In genomic region chr3:105938101-105938500, GRCh38 we compare ENCODE assay signal across 9 cellular contexts.
DNase-seq lines count a peak whose midpoint lies in the region; ATAC-seq and TF ChIP-seq lines count a peak whose summit lies in the region.
"Had no signal": no experiment of that assay in that cellular context is flagged by ENCODE, and none has a peak within 500 bp of the region (broad histone marks: within the 10 kb centered on the region; RNA-seq: fewer than 3 reads in every experiment).

No MANE protein-coding gene starts in this region.

- H3K4me1 Mint-ChIP-seq in brain (peaks cover 35% of the 10 kb centered on the region), T-helper 17 cell (no peaks in the 10 kb centered on the region)

- H3K36me3 Mint-ChIP-seq in brain: no peaks in the 10 kb centered on the region
- no peaks in the 10 kb centered on the region for H3K36me3 Mint-ChIP-seq in T-helper 17 cell (ENCODE audit: low read depth)

- H3K36me3 ChIP-seq in MG63 (no peaks in the 10 kb centered on the region), thyroid gland (no peaks in the 10 kb centered on the region)

- H3K4me3 Mint-ChIP-seq in brain (peak overlapping the region; percentile 0 to 72 (median 28)), T-helper 17 cell (no peak overlapping the region)
- H3K4me3 Mint-ChIP-seq: stimulated activated naive CD8-positive, alpha-beta T cell treated with anti-CD3 and anti-CD28 coated beads, Interleukin-15, Interleukin-2, amounts not matched to agents 100 ng/mL and 50 ng/mL, for 24 hours had no signal

- peak overlapping the region in 1 of 3 donors; percentile 5 for H3K27ac ChIP-seq in thyroid gland

- WGBS in thyroid gland, 2 donors: 9 to 13% methylated on average over 3 of the region's 3 CpGs

- H3K27me3 ChIP-seq in MG63: no peaks in the 10 kb centered on the region
- H3K27me3 ChIP-seq in thyroid gland: no peaks in the 10 kb centered on the region

- H3K27me3 Mint-ChIP-seq in brain (no peaks in the 10 kb centered on the region), T-helper 17 cell (no peaks in the 10 kb centered on the region)
- H3K27me3 Mint-ChIP-seq: stimulated activated naive CD8-positive, alpha-beta T cell treated with anti-CD3 and anti-CD28 coated beads, Interleukin-15, Interleukin-2, amounts not matched to agents 100 ng/mL and 50 ng/mL, for 24 hours had no signal

- TF ChIP-seq POLR2A in thyroid gland (IDR thresholded peaks at IDR 0.05): no peak

- TF ChIP-seq CTCF in brain (conservative IDR thresholded peaks at IDR 0.05) (no peak), thyroid gland (IDR thresholded peaks at IDR 0.05) (no peak)

- DNase-seq in MG63 (peak; percentile 26), kidney tubule cell (ENCODE audit: low spot score) (peak; percentile 14), thyroid gland (peak; percentile 19 to 20), T-helper 17 cell (no peak), NK-92 (lab: John Stamatoyannopoulos, UW; ENCODE audit: unreplicated experiment) (no peak)
- no peak for DNase-seq in stimulated activated CD4-positive, alpha-beta T cell treated with anti-CD3 and anti-CD28 coated beads, Interleukin-15, amount 100 ng/mL, for 24 hours
- DNase-seq: GOT3 had no signal

- ATAC-seq in T-helper 17 cell: no peak

- H3K4me3 ChIP-seq in MG63 (no peak overlapping the region), thyroid gland (replicated peaks in 1 of 3) (no peak overlapping the region)

- no peaks in the 10 kb centered on the region for H3K9me3 ChIP-seq in MG63
- H3K9me3 ChIP-seq in thyroid gland: no peaks in the 10 kb centered on the region
- no peaks in the 10 kb centered on the region for H3K9me3 ChIP-seq in T-helper 17 cell (ENCODE audit: control insufficient read depth, low read length, poor library complexity, severe bottlenecking)

- H3K27ac Mint-ChIP-seq in brain (peak overlapping the region; percentile 4 to 78 (median 51)), T-helper 17 cell (no peak overlapping the region)
- H3K27ac Mint-ChIP-seq: stimulated activated naive CD8-positive, alpha-beta T cell treated with anti-CD3 and anti-CD28 coated beads, Interleukin-15, Interleukin-2, amounts not matched to agents 100 ng/mL and 50 ng/mL, for 24 hours had no signal

- intact Hi-C loops in thyroid gland (cut with DNase I): no loop called here

- peaks cover 11 to 20% of the 10 kb centered on the region in 2 donors for H3K4me1 ChIP-seq in thyroid gland

- H3K9me3 Mint-ChIP-seq in brain: peaks cover 0 to 15% (median 0%) of the 10 kb centered on the region in 5 experiments

Comparison
In these comparisons a context has a peak if more than half of its experiments do, and no peak if none do; other contexts are left out.
1. DNase-seq: peak in MG63 (single experiment), kidney tubule cell (single experiment) and thyroid gland (2 of 2); none in T-helper 17 cell (0 of 3), stimulated activated CD4-positive, alpha-beta T cell treated with anti-CD3 and anti-CD28 coated beads, Interleukin-15, amount 100 ng/mL, for 24 hours (single experiment) and NK-92 (single experiment).